8 cellular contexts compared by ENCODE assay signal in the genomic region with DNA sequence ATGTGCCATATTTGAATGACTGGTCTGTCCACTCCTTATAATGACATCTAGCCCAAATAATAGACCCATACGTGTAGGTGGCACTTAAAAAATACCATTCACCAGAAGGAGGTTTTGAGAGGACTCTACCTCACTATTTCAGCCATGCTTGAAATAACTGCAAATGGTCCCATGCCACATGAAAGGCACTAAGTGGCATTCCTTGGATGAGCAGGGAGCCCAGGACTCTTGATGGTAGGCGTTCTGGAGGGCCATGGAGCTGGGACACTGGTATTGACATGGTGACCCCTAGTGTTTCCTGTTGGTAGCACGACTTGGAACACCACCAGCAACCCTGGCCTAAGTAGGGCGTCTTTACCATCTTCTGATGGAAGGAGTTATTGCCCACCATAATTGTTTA.
DNase-seq lines count a peak whose midpoint lies in the region; TF ChIP-seq lines count a peak whose summit lies in the region.

No MANE protein-coding gene starts in this region.

- no peaks in the 10 kb centered on the region for H3K36me3 Mint-ChIP-seq in endothelial cell (ENCODE audit: low read depth, unreplicated experiment)

- peaks cover 4% of the 10 kb centered on the region for H3K4me1 Mint-ChIP-seq in endothelial cell (ENCODE audit: unreplicated experiment)

- no peak overlapping the region for H3K4me3 Mint-ChIP-seq in endothelial cell (ENCODE audit: unreplicated experiment)

- TF ChIP-seq CTCF in GM20000 (IDR thresholded peaks at IDR 0.05; ENCODE audit: extremely low read depth, missing control alignments) (peak; percentile 56), endothelial cell (IDR thresholded peaks at IDR 0.05; ENCODE audit: unreplicated experiment) (peak; percentile 71)

- H3K27ac Mint-ChIP-seq in endothelial cell (ENCODE audit: unreplicated experiment), result no peak overlapping the region

- DNase-seq in DMS79 treated with DMSO at 0.1 percent for 48 hours (lab: John Stamatoyannopoulos, UW), result peak; percentile 21
- peak; percentile 69 for DNase-seq in GM20000 (ENCODE audit: low spot score)
- DNase-seq in HuH-7 (ENCODE audit: low spot score), result peak; percentile 80
- DNase-seq in SHP77 (lab: John Stamatoyannopoulos, UW), result peak; percentile 62 to 71
- peak; percentile 78 for DNase-seq in endothelial cell (ENCODE audit: low spot score)
- peak; percentile 88 for DNase-seq in medulla oblongata (ENCODE audit: extremely low spot score)
- no peak for DNase-seq in middle frontal gyrus (ENCODE audit: extremely low spot score, low spot score)
- no peak for DNase-seq in DMS114 treated with DMSO at 0.1 percent for 48 hours (lab: John Stamatoyannopoulos, UW; ENCODE audit: unreplicated experiment)

- H3K9me3 Mint-ChIP-seq in endothelial cell (ENCODE audit: unreplicated experiment), result no peaks in the 10 kb centered on the region

- peaks cover 4% of the 10 kb centered on the region for H3K27me3 Mint-ChIP-seq in endothelial cell (ENCODE audit: unreplicated experiment)

Comparison
In these comparisons a context has a peak if more than half of its experiments do, and no peak if none do; other contexts are left out.
1. DNase-seq: peak in DMS79 treated with DMSO at 0.1 percent for 48 hours (single experiment), GM20000 (single experiment), HuH-7 (single experiment), SHP77 (2 of 2), endothelial cell (single experiment) and medulla oblongata (single experiment); none in middle frontal gyrus (single experiment) and DMS114 treated with DMSO at 0.1 percent for 48 hours (single experiment).